9 cellular contexts compared by ENCODE assay signal in the genomic region with DNA sequence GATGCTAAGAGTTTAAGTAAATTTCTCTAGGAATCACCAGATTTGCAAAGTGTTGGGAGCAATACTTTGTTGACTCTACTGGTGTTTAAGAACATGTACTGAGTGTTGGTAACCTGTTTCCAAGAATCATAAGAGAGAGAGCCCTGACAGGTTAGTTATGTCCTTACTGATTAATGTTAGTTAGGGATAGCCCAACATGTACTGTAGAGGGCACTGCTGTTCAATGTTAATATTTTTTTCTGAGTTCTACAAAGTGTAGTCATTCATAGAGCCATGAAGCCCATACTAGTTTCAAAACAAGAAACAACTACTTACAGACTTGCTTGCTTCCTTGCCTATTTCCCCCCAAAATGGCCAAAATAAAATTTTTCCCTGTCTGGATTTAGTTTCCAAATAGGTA. TPM values are rescaled to one million over a fixed set of nuclear protein-coding genes. Genes with fewer than 3 reads are reported as not detected.
DNase-seq lines count a peak whose midpoint lies in the region; ATAC-seq and TF ChIP-seq lines count a peak whose summit lies in the region.
"Had no signal": no experiment of that assay in that cellular context is flagged by ENCODE, and none has a peak within 500 bp of the region (broad histone marks: within the 10 kb centered on the region; RNA-seq: fewer than 3 reads in every experiment).

No MANE protein-coding gene starts in this region.

- H3K4me1 Mint-ChIP-seq in mesothelial cell of epicardium, result peaks cover 8% of the 10 kb centered on the region
- H3K4me1 Mint-ChIP-seq: activated B cell treated with CpG ODN at 0.5 μM for 24 hours had no signal

- ATAC-seq in GM21367 (IDR thresholded peaks at IDR 0.05; ENCODE audit: unreplicated experiment), result peak; percentile 89
- peak; percentile 55 for ATAC-seq in HG03571 (IDR thresholded peaks at IDR 0.05; ENCODE audit: unreplicated experiment)
- no peak for ATAC-seq in GM19328 (IDR thresholded peaks at IDR 0.05; ENCODE audit: unreplicated experiment)

- no peak overlapping the region for H3K4me3 Mint-ChIP-seq in mesothelial cell of epicardium
- H3K4me3 Mint-ChIP-seq: activated B cell treated with CpG ODN at 0.5 μM for 24 hours had no signal

- no peak overlapping the region for H3K27ac Mint-ChIP-seq in mesothelial cell of epicardium
- H3K27ac Mint-ChIP-seq: activated B cell treated with CpG ODN at 0.5 μM for 24 hours had no signal

- intact Hi-C loops in head of caudate nucleus (cut with DNase I), result no loop called here

- no peaks in the 10 kb centered on the region for H3K36me3 Mint-ChIP-seq in mesothelial cell of epicardium

- no peaks in the 10 kb centered on the region for H3K27me3 Mint-ChIP-seq in mesothelial cell of epicardium (ENCODE audit: low read depth)
- H3K27me3 Mint-ChIP-seq: activated B cell treated with CpG ODN at 0.5 μM for 24 hours had no signal

- TF ChIP-seq CTCF in RWPE1 (conservative IDR thresholded peaks at IDR 0.05; ENCODE audit: low read depth) (peak; percentile 57), mesothelial cell of epicardium (IDR thresholded peaks at IDR 0.05; ENCODE audit: unreplicated experiment) (no peak)

- CTCF ChIA-PET in RWPE1 (lab: Yijun Ruan, JAX), result no interaction called here

- no peak overlapping the region for H3K27ac ChIP-seq in RWPE1

- DNase-seq in EL (peak; percentile 45), RWPE1 (ENCODE audit: low spot score) (peak; percentile 43), foreskin melanocyte (peak; percentile 42), mesothelial cell of epicardium (ENCODE audit: low spot score in 2 of 2, unreplicated experiment in 2 of 2) (no peak), head of caudate nucleus (no peak)
- DNase-seq: activated B cell treated with CpG ODN at 0.5 μM for 24 hours had no signal

- POLR2A ChIA-PET in RWPE1 (lab: Yijun Ruan, JAX; ENCODE audit: low non-redundant PET), result no interaction called here

- peaks cover 8% of the 10 kb centered on the region for H3K9me3 Mint-ChIP-seq in mesothelial cell of epicardium

RNA-seq across cellular contexts. Expression of a gene that starts 11.9 kb away (rescaled TPM):
- not detected in 3 replicates for total RNA-seq in mesothelial cell of epicardium
- total RNA-seq: activated B cell treated with CpG ODN at 0.5 μM for 24 hours had no signal

Comparison
In these comparisons a context has a peak if more than half of its experiments do, and no peak if none do; other contexts are left out.
1. DNase-seq: peak in EL (single experiment), RWPE1 (single experiment) and foreskin melanocyte (single experiment); none in mesothelial cell of epicardium (0 of 2) and head of caudate nucleus (0 of 42).